In genomic region chr2:2056531-2056930, GRCh38 we compare ENCODE assay signal across 9 cellular contexts.
A peak's percentile ranks its signal among the peaks of the same experiment; 100 is the strongest.
DNase-seq lines count a peak whose midpoint lies in the region; ATAC-seq and TF ChIP-seq lines count a peak whose summit lies in the region.
"Had no signal": no experiment of that assay in that cellular context is flagged by ENCODE, and none has a peak within 500 bp of the region (broad histone marks: within the 10 kb centered on the region; RNA-seq: fewer than 3 reads in every experiment).

No MANE protein-coding gene starts in this region.

- no peak for TF ChIP-seq EP300 in esophagus muscularis mucosa (IDR thresholded peaks at IDR 0.05)

- no peaks in the 10 kb centered on the region for H3K79me2 ChIP-seq in Loucy (ENCODE audit: insufficient read depth, low read length)

- H3K4me3 ChIP-seq in Loucy (ENCODE audit: low read length, poor library complexity, severe bottlenecking) (peak overlapping the region; percentile 40), esophagus muscularis mucosa (no peak overlapping the region)

- TF ChIP-seq CTCF in CD4-positive, alpha-beta T cell (IDR thresholded peaks at IDR 0.05): no peak
- TF ChIP-seq CTCF in Loucy (conservative IDR thresholded peaks at IDR 0.05; ENCODE audit: low read length) (no peak), esophagus muscularis mucosa (IDR thresholded peaks at IDR 0.05) (no peak)

- WGBS in esophagus muscularis mucosa: 72% methylated on average over 5 of the region's 5 CpGs

- POLR2A ChIA-PET in CD4-positive, alpha-beta T cell (lab: Charles Lee): no interaction called here

- H3K36me3 Mint-ChIP-seq in CD4-positive, alpha-beta T cell (ENCODE audit: low read depth): no peaks in the 10 kb centered on the region

- H4K20me1 ChIP-seq in Loucy (ENCODE audit: insufficient read depth, low read length, poor library complexity, severe bottlenecking): no peaks in the 10 kb centered on the region

- no peak overlapping the region for H3K4me3 Mint-ChIP-seq in CD4-positive, alpha-beta T cell
- H3K4me3 Mint-ChIP-seq: B cell had no signal

- no peaks in the 10 kb centered on the region for H3K27me3 Mint-ChIP-seq in CD4-positive, alpha-beta T cell
- H3K27me3 Mint-ChIP-seq: B cell had no signal

- no peak for ATAC-seq in CD4-positive, alpha-beta T cell (ENCODE audit: poor library complexity)
- ATAC-seq in GM18907 (IDR thresholded peaks at IDR 0.05; ENCODE audit: unreplicated experiment): no peak
- ATAC-seq: PC-3 had no signal

- H3K9me3 ChIP-seq in CD4-positive, alpha-beta T cell (ENCODE audit: control insufficient read depth, low read length): no peaks in the 10 kb centered on the region
- H3K9me3 ChIP-seq in Loucy (ENCODE audit: insufficient read depth, low read depth, low read length): no peaks in the 10 kb centered on the region
- H3K9me3 ChIP-seq in esophagus muscularis mucosa: no peaks in the 10 kb centered on the region

- TF ChIP-seq POLR2A in esophagus muscularis mucosa (IDR thresholded peaks at IDR 0.05; ENCODE audit: low read depth): no peak

- DNase-seq in CD4-positive, alpha-beta T cell: no peak
- no peak for DNase-seq in esophagus muscularis mucosa (ENCODE audit: extremely low spot score)
- DNase-seq in putamen (ENCODE audit: low spot score): peak; percentile 70
- DNase-seq in NCI-H1417 treated with DMSO at 0.1 percent for 48 hours (lab: John Stamatoyannopoulos, UW): no peak
- DNase-seq in stimulated activated CD4-positive, alpha-beta T cell treated with anti-CD3 and anti-CD28 coated beads, Interleukin-15, amount 100 ng/mL, for 24 hours: no peak

- intact Hi-C loops in CD4-positive, alpha-beta T cell (cut with DNase I, micrococcal nuclease): no loop called here
- intact Hi-C loops in esophagus muscularis mucosa (cut with DNase I): no loop called here

- H3K9me3 Mint-ChIP-seq in CD4-positive, alpha-beta T cell: peaks cover 7% of the 10 kb centered on the region

- H3K27ac ChIP-seq in CD4-positive, alpha-beta T cell (ENCODE audit: low read depth, low read length): no peak overlapping the region
- peak overlapping the region in 3 of 4 donors; percentile 3 to 62 (median 47) for H3K27ac ChIP-seq in esophagus muscularis mucosa (replicated peaks in 1 of 4)

- no peak overlapping the region for H2AFZ ChIP-seq in Loucy (ENCODE audit: low read length)

- H3F3A ChIP-seq in Loucy (ENCODE audit: low read depth): no peaks in the 10 kb centered on the region

- H3K27ac Mint-ChIP-seq in CD4-positive, alpha-beta T cell: peak overlapping the region; percentile 16
- H3K27ac Mint-ChIP-seq: B cell had no signal

- H3K27me3 ChIP-seq in CD4-positive, alpha-beta T cell (ENCODE audit: control insufficient read depth, insufficient read depth, low read length): no peaks in the 10 kb centered on the region
- H3K27me3 ChIP-seq in Loucy (ENCODE audit: insufficient read depth, low read length, poor library complexity, severe bottlenecking): no peaks in the 10 kb centered on the region
- H3K27me3 ChIP-seq in esophagus muscularis mucosa: peaks cover 0 to 8% (median 0%) of the 10 kb centered on the region in 4 donors

- H3K4me2 ChIP-seq in Loucy (ENCODE audit: low read depth, low read length, poor library complexity, severe bottlenecking): peak overlapping the region; percentile 44

- CTCF ChIA-PET in CD4-positive, alpha-beta T cell (lab: Charles Lee): no interaction called here

- no peaks in the 10 kb centered on the region for H3K9me2 ChIP-seq in Loucy (replicated peaks; ENCODE audit: low read depth, low read length)

- no peak overlapping the region for H3K9ac ChIP-seq in Loucy (ENCODE audit: low read depth, low read length, poor library complexity, severe bottlenecking)

- H3K4me1 Mint-ChIP-seq in CD4-positive, alpha-beta T cell (ENCODE audit: low read depth): peaks cover 21% of the 10 kb centered on the region

- H3K36me3 ChIP-seq in Loucy (ENCODE audit: insufficient read depth, low read length) (no peaks in the 10 kb centered on the region), esophagus muscularis mucosa (no peaks in the 10 kb centered on the region)

- peaks cover 13% of the 10 kb centered on the region for H3K4me1 ChIP-seq in Loucy (ENCODE audit: insufficient read depth, low read length, poor library complexity, severe bottlenecking)
- peaks cover 0 to 4% (median 0%) of the 10 kb centered on the region in 4 donors for H3K4me1 ChIP-seq in esophagus muscularis mucosa
